ENCODE assay signal across 22 cellular contexts in the genomic region with DNA sequence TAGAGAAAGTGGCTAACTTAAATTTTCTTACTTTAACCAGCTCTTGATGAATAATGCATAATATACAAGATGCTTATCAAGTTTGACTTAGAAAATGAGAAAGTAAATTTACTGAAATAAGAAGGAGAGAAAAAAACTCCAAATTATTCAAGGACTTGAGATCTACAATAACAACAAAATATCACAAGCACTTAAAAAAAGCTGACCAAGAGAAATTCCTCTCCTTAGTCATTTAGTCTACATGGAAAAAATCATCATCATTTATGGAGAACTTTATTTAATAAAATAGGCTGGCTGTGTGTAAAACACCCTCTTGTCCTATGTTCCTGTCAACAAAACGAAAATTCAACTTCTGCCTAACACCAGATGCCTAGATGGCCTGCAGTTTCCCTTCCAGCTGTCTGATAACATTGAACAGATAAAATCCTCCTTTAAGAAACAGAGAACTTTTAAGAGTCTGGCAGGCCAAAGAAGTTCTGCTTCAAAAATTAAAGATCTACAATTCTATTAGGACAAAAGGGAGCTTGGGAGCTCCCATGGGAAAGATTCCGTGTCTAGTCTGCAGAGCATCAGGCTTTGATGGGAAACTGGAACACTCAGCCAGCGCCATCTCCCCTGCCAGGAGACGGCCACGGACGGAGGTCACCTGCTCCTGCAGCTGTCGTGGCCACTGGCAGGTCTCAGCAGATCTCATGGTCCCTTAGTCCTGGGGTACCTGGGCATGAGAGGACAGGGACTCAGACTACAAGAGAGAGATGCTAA. TPM values are rescaled to one million over a fixed set of nuclear protein-coding genes. Genes with fewer than 3 reads are reported as not detected.
DNase-seq lines count a peak whose midpoint lies in the region; ATAC-seq, FAIRE-seq and TF ChIP-seq lines count a peak whose summit lies in the region.
"Had no signal": no experiment of that assay in that cellular context is flagged by ENCODE, and none has a peak within 500 bp of the region (broad histone marks: within the 10 kb centered on the region; RNA-seq: fewer than 3 reads in every experiment).

No MANE protein-coding gene starts in this region.

- H3K36me3 Mint-ChIP-seq in T-helper 17 cell (ENCODE audit: low read depth) (no peaks in the 10 kb centered on the region), osteocyte (ENCODE audit: unreplicated experiment) (no peaks in the 10 kb centered on the region)
- H3K36me3 Mint-ChIP-seq: CD4-positive, CD25-positive, alpha-beta regulatory T cell; IgD-negative memory B cell had no signal

- H3K27ac Mint-ChIP-seq in T-helper 17 cell: peak overlapping the region; percentile 69
- peak overlapping the region; percentile 11 for H3K27ac Mint-ChIP-seq in osteocyte (ENCODE audit: unreplicated experiment)
- H3K27ac Mint-ChIP-seq: activated B cell treated with CpG ODN at 0.5 μM for 24 hours; CD4-positive, CD25-positive, alpha-beta regulatory T cell; IgD-negative memory B cell had no signal

- no peak overlapping the region for H3K9ac ChIP-seq in BLaER1

- ATAC-seq in T-helper 17 cell: no peak
- ATAC-seq in pancreas: no peak

- intact Hi-C loops in pancreas (cut with DNase I): no loop called here

- in situ Hi-C loops in GM13976 (cut with MboI; ENCODE audit: low sequenced_read_pairs, unreplicated experiment): no loop called here

- DNase-seq in T-helper 17 cell (no peak), fibroblast of villous mesenchyme (ENCODE audit: low read depth) (peak; percentile 4), osteocyte (ENCODE audit: extremely low spot score, unreplicated experiment) (no peak), AG08396 (ENCODE audit: low spot score) (no peak), NCI-H1694 (lab: John Stamatoyannopoulos, UW) (no peak), GM13976 (ENCODE audit: low spot score) (no peak), pancreas (no peak)
- DNase-seq: activated B cell treated with CpG ODN at 0.5 μM for 24 hours; activated CD4-positive, alpha-beta T cell treated with anti-CD3 and anti-CD28 coated beads, Interleukin-2, amount 50 U/mL, for 48 hours; activated gamma-delta T cell; CD4-positive, CD25-positive, alpha-beta regulatory T cell; GDM1; left cardiac atrium; MM.1S; NCI-H146; NCI-H774; SHP77 had no signal

- H3K4me3 ChIP-seq in BLaER1: no peak overlapping the region
- no peak overlapping the region for H3K4me3 ChIP-seq in fibroblast of villous mesenchyme (ENCODE audit: low read depth, low read length)
- no peak overlapping the region for H3K4me3 ChIP-seq in pancreas
- H3K4me3 ChIP-seq: adrenal gland, dorsolateral prefrontal cortex, suprapubic skin had no signal

- no peaks in the 10 kb centered on the region for H3K27me3 ChIP-seq in BLaER1
- H3K27me3 ChIP-seq in pancreas: no peaks in the 10 kb centered on the region
- H3K27me3 ChIP-seq: adrenal gland, dorsolateral prefrontal cortex, suprapubic skin had no signal

- H3K27ac ChIP-seq in BLaER1 (no peak overlapping the region), pancreas (no peak overlapping the region)
- H3K27ac ChIP-seq: adrenal gland, dorsolateral prefrontal cortex, suprapubic skin had no signal

- H3K4me1 ChIP-seq in BLaER1 (peaks cover 22% of the 10 kb centered on the region), pancreas (no peaks in the 10 kb centered on the region)
- H3K4me1 ChIP-seq: adrenal gland had no signal

- FAIRE-seq in pancreas (lab: Jason Lieb, UNC): no peak

- whole genome bisulfite sequencing in pancreas, 2 donors: 50% methylated on average over 7 of the region's 7 CpGs

- TF ChIP-seq CTCF in fibroblast of villous mesenchyme (IDR thresholded peaks at IDR 0.05; ENCODE audit: insufficient read depth, low read depth, low read length): no peak
- no peak for TF ChIP-seq CTCF in osteocyte (IDR thresholded peaks at IDR 0.05)
- TF ChIP-seq CTCF in GM13976 (IDR thresholded peaks at IDR 0.05; ENCODE audit: borderline replicate concordance, control extremely low read depth, extremely low read depth, insufficient read depth, missing control alignments): no peak
- TF ChIP-seq CTCF in pancreas (IDR thresholded peaks at IDR 0.05): no peak

- H3K9me3 Mint-ChIP-seq in osteocyte (ENCODE audit: unreplicated experiment): no peaks in the 10 kb centered on the region
- H3K9me3 Mint-ChIP-seq: activated B cell treated with CpG ODN at 0.5 μM for 24 hours; CD4-positive, CD25-positive, alpha-beta regulatory T cell; IgD-negative memory B cell had no signal

- H3K4me2 ChIP-seq in BLaER1: peak overlapping the region; percentile 42

- no peak overlapping the region for H3K4me3 Mint-ChIP-seq in T-helper 17 cell
- H3K4me3 Mint-ChIP-seq in osteocyte (ENCODE audit: unreplicated experiment): no peak overlapping the region
- H3K4me3 Mint-ChIP-seq: activated B cell treated with CpG ODN at 0.5 μM for 24 hours; CD4-positive, CD25-positive, alpha-beta regulatory T cell; IgD-negative memory B cell had no signal

- H4K20me1 ChIP-seq in BLaER1: no peaks in the 10 kb centered on the region

- H3K9me3 ChIP-seq in BLaER1 (no peaks in the 10 kb centered on the region), T-helper 17 cell (ENCODE audit: control insufficient read depth, low read length, poor library complexity, severe bottlenecking) (no peaks in the 10 kb centered on the region), pancreas (no peaks in the 10 kb centered on the region)
- H3K9me3 ChIP-seq: adrenal gland, suprapubic skin had no signal

- H3K4me1 Mint-ChIP-seq in T-helper 17 cell: no peaks in the 10 kb centered on the region
- H3K4me1 Mint-ChIP-seq in osteocyte (ENCODE audit: unreplicated experiment): peaks cover 16% of the 10 kb centered on the region
- H3K4me1 Mint-ChIP-seq: activated B cell treated with CpG ODN at 0.5 μM for 24 hours; CD4-positive, CD25-positive, alpha-beta regulatory T cell; IgD-negative memory B cell had no signal

- H3K27me3 Mint-ChIP-seq in T-helper 17 cell: peaks cover 6% of the 10 kb centered on the region
- peaks cover 7% of the 10 kb centered on the region for H3K27me3 Mint-ChIP-seq in osteocyte (ENCODE audit: unreplicated experiment)

- H3K36me3 ChIP-seq in BLaER1: no peaks in the 10 kb centered on the region
- no peaks in the 10 kb centered on the region for H3K36me3 ChIP-seq in pancreas
- H3K36me3 ChIP-seq: adrenal gland, suprapubic skin had no signal

RNA-seq across cellular contexts. Expression of gene ATP11A, which starts 37.9 kb away (rescaled TPM):
- total RNA-seq in T-helper 17 cell (10 to 100 TPM; 56.8 to 79.5 TPM), fibroblast of villous mesenchyme (5.8 and 6.9 TPM in 2 replicates), osteocyte (15.2 and 15.7 TPM in 2 replicates), pancreas (10 to 100 TPM; 23.1 to 51.0 (median 33.6) TPM)
- 10 to 100 TPM in 1 of 2 donors, 1 to 10 TPM in 1; 9.3 to 18.7 TPM for polyA plus RNA-seq in pancreas
